2 cellular contexts compared by ENCODE assay signal in genomic region chr1:29925058-29925457, GRCh38.
TF ChIP-seq lines count a peak whose summit lies in the region.

No MANE protein-coding gene starts in this region.

TF ChIP-seq in IMR-90, 13 proteins besides CTCF, POLR2A, EP300 and RAD21:
- TF ChIP-seq USF2 (IDR thresholded peaks at IDR 0.05; ENCODE audit: low read depth, low read length): no peak
- TF ChIP-seq FOS (IDR thresholded peaks at IDR 0.05; ENCODE audit: low read depth, low read length): no peak
- no peak for TF ChIP-seq SMC3 (IDR thresholded peaks at IDR 0.05; ENCODE audit: low read depth, low read length)
- TF ChIP-seq BHLHE40 (IDR thresholded peaks at IDR 0.05; ENCODE audit: low read depth, low read length): no peak
- no peak for TF ChIP-seq MXI1 (IDR thresholded peaks at IDR 0.05; ENCODE audit: borderline replicate concordance, low read depth, low read length)
- no peak for TF ChIP-seq RFX5 (IDR thresholded peaks at IDR 0.05; ENCODE audit: low read depth, low read length)
- TF ChIP-seq RCOR1 (IDR thresholded peaks at IDR 0.05; ENCODE audit: insufficient replicate concordance, low read length): no peak
- TF ChIP-seq ELK1 (IDR thresholded peaks at IDR 0.05; ENCODE audit: borderline replicate concordance, low read depth, low read length): no peak
- TF ChIP-seq CEBPB (IDR thresholded peaks at IDR 0.05; ENCODE audit: low read depth, low read length): no peak
- no peak for TF ChIP-seq MAZ (IDR thresholded peaks at IDR 0.05; ENCODE audit: borderline replicate concordance, low read depth, low read length)
- TF ChIP-seq MAFK (IDR thresholded peaks at IDR 0.05; ENCODE audit: low read depth, low read length): no peak
- no peak for TF ChIP-seq NFE2L2 (IDR thresholded peaks at IDR 0.05; ENCODE audit: low read depth, low read length)
- TF ChIP-seq CHD1 (IDR thresholded peaks at IDR 0.05; ENCODE audit: low read depth, low read length): no peak

TF ChIP-seq in H1, 55 proteins besides CTCF, POLR2A, EP300 and RAD21:
- TF ChIP-seq NANOG (IDR thresholded peaks at IDR 0.05; ENCODE audit: insufficient read depth, low read depth, low read length, poor library complexity, severe bottlenecking): no peak
